In genomic region chr2:128552806-128553551, GRCh38 we compare ENCODE assay signal across 21 cellular contexts.
DNase-seq lines count a peak whose midpoint lies in the region; ATAC-seq, FAIRE-seq and TF ChIP-seq lines count a peak whose summit lies in the region.
"Had no signal": no experiment of that assay in that cellular context is flagged by ENCODE, and none has a peak within 500 bp of the region (broad histone marks: within the 10 kb centered on the region; RNA-seq: fewer than 3 reads in every experiment).

No MANE protein-coding gene starts in this region.

- no peak overlapping the region for H3K14ac ChIP-seq in neuronal stem cell (ENCODE audit: low read length)

- TF ChIP-seq CTCF in fibroblast of villous mesenchyme (IDR thresholded peaks at IDR 0.05; ENCODE audit: insufficient read depth, low read depth, low read length) = no peak

- FAIRE-seq in GM12891 (lab: Jason Lieb, UNC) = no peak
- FAIRE-seq: A204.1 had no signal

- peaks cover 0 to 4% of the 10 kb centered on the region in 2 donors for H3K9me3 ChIP-seq in neuronal stem cell (replicated peaks in 1 of 2; ENCODE audit: control insufficient read depth in 2 of 2, insufficient read depth in 1 of 2, low read depth in 1 of 2, low read length in 2 of 2)
- H3K9me3 ChIP-seq in GM23248 (ENCODE audit: low read depth) = no peaks in the 10 kb centered on the region
- H3K9me3 ChIP-seq: MG63 had no signal

- no CpG with 5 or more reads among the region's 11 CpGs for WGBS in neuronal stem cell (ENCODE audit: extremely low coverage in 2 of 2, insufficient read length in 2 of 2, insufficient replicate concordance in 1 of 2), 2 donors
- WGBS in GM23248 (ENCODE audit: low coverage in 1 of 2, low lambda C conversion rate in 2 of 2, missing lambda C conversion rate in 2 of 2), 2 experiments = 88% methylated on average over 11 of the region's 11 CpGs

- ATAC-seq in activated naive CD8-positive, alpha-beta T cell treated with anti-CD3 and anti-CD28 coated beads, Interleukin-2, amount 50 U/mL, for 24 hours = peak; percentile 4
- ATAC-seq in GM19035 (IDR thresholded peaks at IDR 0.05; ENCODE audit: unreplicated experiment) = no peak

- no peak overlapping the region for H3K4me3 Mint-ChIP-seq in activated naive CD8-positive, alpha-beta T cell treated with anti-CD3 and anti-CD28 coated beads, Interleukin-2, amount 50 U/mL, for 24 hours
- H3K4me3 Mint-ChIP-seq in activated naive CD8-positive, alpha-beta T cell treated with anti-CD3 and anti-CD28 coated beads for 36 hours = no peak overlapping the region
- H3K4me3 Mint-ChIP-seq: CD4-positive, CD25-positive, alpha-beta regulatory T cell; HFFc6 had no signal

- H3K9ac ChIP-seq in neuronal stem cell (ENCODE audit: low read depth, low read length, poor library complexity) (no peak overlapping the region), GM23248 (no peak overlapping the region)

- H3K23ac ChIP-seq in neuronal stem cell (ENCODE audit: low read depth, low read length, poor library complexity) = no peak overlapping the region

- no peaks in the 10 kb centered on the region for H4K20me1 ChIP-seq in GM23248 (ENCODE audit: insufficient read depth)

- no peaks in the 10 kb centered on the region for H3K27me3 Mint-ChIP-seq in activated naive CD8-positive, alpha-beta T cell treated with anti-CD3 and anti-CD28 coated beads, Interleukin-2, amount 50 U/mL, for 24 hours
- H3K27me3 Mint-ChIP-seq in activated naive CD8-positive, alpha-beta T cell treated with anti-CD3 and anti-CD28 coated beads for 36 hours = no peaks in the 10 kb centered on the region
- H3K27me3 Mint-ChIP-seq: CD4-positive, CD25-positive, alpha-beta regulatory T cell had no signal

- H3K27ac Mint-ChIP-seq in activated naive CD8-positive, alpha-beta T cell treated with anti-CD3 and anti-CD28 coated beads, Interleukin-2, amount 50 U/mL, for 24 hours = no peak overlapping the region
- H3K27ac Mint-ChIP-seq in activated naive CD8-positive, alpha-beta T cell treated with anti-CD3 and anti-CD28 coated beads for 36 hours = no peak overlapping the region
- H3K27ac Mint-ChIP-seq: CD4-positive, CD25-positive, alpha-beta regulatory T cell; HFFc6 had no signal

- no peak overlapping the region for H4K8ac ChIP-seq in neuronal stem cell (ENCODE audit: low read depth, low read length)

- H3K36me3 Mint-ChIP-seq in activated naive CD8-positive, alpha-beta T cell treated with anti-CD3 and anti-CD28 coated beads, Interleukin-2, amount 50 U/mL, for 24 hours (ENCODE audit: low read depth) = no peaks in the 10 kb centered on the region
- no peaks in the 10 kb centered on the region for H3K36me3 Mint-ChIP-seq in activated naive CD8-positive, alpha-beta T cell treated with anti-CD3 and anti-CD28 coated beads for 36 hours
- H3K36me3 Mint-ChIP-seq: CD4-positive, CD25-positive, alpha-beta regulatory T cell had no signal

- no peaks in the 10 kb centered on the region for H3K79me2 ChIP-seq in GM23248 (ENCODE audit: insufficient read depth)

- peaks cover 0 to 2% (median 0%) of the 10 kb centered on the region in 3 experiments for H3K27me3 ChIP-seq in neuronal stem cell (ENCODE audit: control insufficient read depth in 3 of 3, insufficient read depth in 3 of 3, low read depth in 1 of 3, low read length in 3 of 3)
- H3K27me3 ChIP-seq in GM23248 (replicated peaks; ENCODE audit: insufficient read depth) = no peaks in the 10 kb centered on the region
- H3K27me3 ChIP-seq: MG63 had no signal

- no peak overlapping the region for H2BK12ac ChIP-seq in neuronal stem cell (ENCODE audit: low read length)

- peak overlapping the region; percentile 7 for H3K18ac ChIP-seq in neuronal stem cell (ENCODE audit: low read length)

- H2BK120ac ChIP-seq in neuronal stem cell (ENCODE audit: low read depth, low read length) = no peak overlapping the region

- H3K9me3 Mint-ChIP-seq in activated naive CD8-positive, alpha-beta T cell treated with anti-CD3 and anti-CD28 coated beads, Interleukin-2, amount 50 U/mL, for 24 hours = no peaks in the 10 kb centered on the region
- no peaks in the 10 kb centered on the region for H3K9me3 Mint-ChIP-seq in activated naive CD8-positive, alpha-beta T cell treated with anti-CD3 and anti-CD28 coated beads for 36 hours
- H3K9me3 Mint-ChIP-seq: CD4-positive, CD25-positive, alpha-beta regulatory T cell; HFFc6 had no signal

- H3F3A ChIP-seq in GM23248 (ENCODE audit: insufficient read depth) = peaks cover 8% of the 10 kb centered on the region; the same call in 1 of the 2 replicates

- DNase-seq in activated naive CD8-positive, alpha-beta T cell treated with anti-CD3 and anti-CD28 coated beads, Interleukin-2, amount 50 U/mL, for 24 hours = no peak
- no peak for DNase-seq in activated naive CD8-positive, alpha-beta T cell treated with anti-CD3 and anti-CD28 coated beads for 36 hours
- DNase-seq in astrocyte of the hippocampus (ENCODE audit: low read depth, low spot score) = peak; percentile 48
- DNase-seq in fibroblast of villous mesenchyme (ENCODE audit: low read depth) = peak; percentile 13
- no peak for DNase-seq in neuronal stem cell (ENCODE audit: low spot score)
- no peak for DNase-seq in GM23248
- DNase-seq in GM12891 (ENCODE audit: insufficient read length, low spot score) = no peak
- DNase-seq: CD4-positive, CD25-positive, alpha-beta regulatory T cell; DMS79; GDM1; HFFc6; KG1; MG63; NCI-H1092 treated with DMSO at 0.1 percent for 48 hours; NCI-H1694; NCI-H2107; NCI-H226; NCI-H526 had no signal

- H3K9me2 ChIP-seq in GM23248 (ENCODE audit: insufficient read depth) = no peaks in the 10 kb centered on the region

- H2BK15ac ChIP-seq in neuronal stem cell (ENCODE audit: low read length) = no peak overlapping the region

- H3K4me1 Mint-ChIP-seq in activated naive CD8-positive, alpha-beta T cell treated with anti-CD3 and anti-CD28 coated beads, Interleukin-2, amount 50 U/mL, for 24 hours = no peaks in the 10 kb centered on the region
- H3K4me1 Mint-ChIP-seq in activated naive CD8-positive, alpha-beta T cell treated with anti-CD3 and anti-CD28 coated beads for 36 hours = no peaks in the 10 kb centered on the region
- H3K4me1 Mint-ChIP-seq: CD4-positive, CD25-positive, alpha-beta regulatory T cell had no signal

- in situ Hi-C loops in GM23248 (cut with MboI) = no loop called here

- no peak overlapping the region for H4K91ac ChIP-seq in neuronal stem cell (ENCODE audit: low read depth, low read length, poor library complexity)

- no peak overlapping the region for H3K4me3 ChIP-seq in fibroblast of villous mesenchyme (ENCODE audit: low read depth, low read length)
- H3K4me3 ChIP-seq in neuronal stem cell (ENCODE audit: low read length in 2 of 2) = no peak overlapping the region
- no peak overlapping the region for H3K4me3 ChIP-seq in GM23248
- H3K4me3 ChIP-seq: MG63 had no signal

- H3K4me2 ChIP-seq in neuronal stem cell (ENCODE audit: insufficient read depth, low read length, poor library complexity, severe bottlenecking) = no peak overlapping the region
- no peak overlapping the region for H3K4me2 ChIP-seq in GM23248 (ENCODE audit: unreplicated experiment)

- H3K4me1 ChIP-seq in neuronal stem cell (ENCODE audit: control insufficient read depth in 2 of 2, insufficient read depth in 1 of 2, low read depth in 1 of 2, low read length in 2 of 2) (peaks cover 9 to 38% of the 10 kb centered on the region in 2 donors), GM23248 (ENCODE audit: insufficient read depth) (peaks cover 2% of the 10 kb centered on the region)

- no peak overlapping the region for H3K4ac ChIP-seq in neuronal stem cell (ENCODE audit: low read length)

- no peaks in the 10 kb centered on the region for H3K79me1 ChIP-seq in neuronal stem cell (ENCODE audit: low read depth, low read length)

- no peak overlapping the region for H3K27ac ChIP-seq in neuronal stem cell (replicated peaks; ENCODE audit: low read length)
- no peak overlapping the region for H3K27ac ChIP-seq in GM23248
- H3K27ac ChIP-seq: HL-60 had no signal

- H2BK5ac ChIP-seq in neuronal stem cell (ENCODE audit: low read length) = no peak overlapping the region

- no peaks in the 10 kb centered on the region for H3K36me3 ChIP-seq in neuronal stem cell (replicated peaks in 1 of 2; ENCODE audit: control insufficient read depth in 2 of 2, insufficient read depth in 2 of 2, low read length in 2 of 2)
- H3K36me3 ChIP-seq in GM23248 (ENCODE audit: low read depth) = no peaks in the 10 kb centered on the region
- H3K36me3 ChIP-seq: MG63 had no signal

- H2AFZ ChIP-seq in neuronal stem cell (ENCODE audit: low read length) = no peak overlapping the region
- no peak overlapping the region for H2AFZ ChIP-seq in GM23248

- H2AK5ac ChIP-seq in neuronal stem cell (ENCODE audit: low read depth, low read length) = no peak overlapping the region

- TF ChIP-seq POLR2A in GM12891 (IDR thresholded peaks at IDR 0.05; ENCODE audit: low read depth, low read length) = no peak

TF ChIP-seq in GM12891, 5 proteins besides CTCF, POLR2A, EP300 and RAD21:
- TF ChIP-seq POU2F2 (IDR thresholded peaks at IDR 0.05; ENCODE audit: low read depth, low read length) = no peak
- no peak for TF ChIP-seq POLR2AphosphoS5 (IDR thresholded peaks at IDR 0.05; ENCODE audit: low read depth, low read length)
- TF ChIP-seq TAF1 (IDR thresholded peaks at IDR 0.05; ENCODE audit: low read depth, low read length) = no peak
- no peak for TF ChIP-seq SPI1 (IDR thresholded peaks at IDR 0.05; ENCODE audit: low read depth, low read length)
- TF ChIP-seq PAX5 (IDR thresholded peaks at IDR 0.05; ENCODE audit: insufficient read depth, low read length, severe bottlenecking) = no peak

Comparison
In these comparisons a context has a peak if more than half of its experiments do, and no peak if none do; other contexts are left out.
1. DNase-seq: peak in astrocyte of the hippocampus (single experiment) and fibroblast of villous mesenchyme (single experiment); none in activated naive CD8-positive, alpha-beta T cell treated with anti-CD3 and anti-CD28 coated beads, Interleukin-2, amount 50 U/mL, for 24 hours (single experiment), activated naive CD8-positive, alpha-beta T cell treated with anti-CD3 and anti-CD28 coated beads for 36 hours (single experiment), neuronal stem cell (single experiment), GM23248 (single experiment) and GM12891 (single experiment).